24 cellular contexts compared by ENCODE assay signal in genomic region chr1:66957938-66958337, GRCh38.
"Had no signal": no experiment of that assay in that cellular context is flagged by ENCODE, and none has a peak within 500 bp of the region (broad histone marks: within the 10 kb centered on the region; RNA-seq: fewer than 3 reads in every experiment).

No MANE protein-coding gene starts in this region.

- DNase-seq: effector CD4-positive, alpha-beta T cell; endodermal cell; erythroblast; foreskin keratinocyte; kidney; left cardiac atrium; left ventricle myocardium inferior; lower lobe of right lung; mesendoderm; naive B cell; nephron progenitor cell; psoas muscle; retina; right lobe of liver; stimulated activated CD4-positive, alpha-beta T cell treated with anti-CD3 and anti-CD28 coated beads, Interleukin-4, amount 100 ng/mL, for 1 hour; stimulated activated CD8-positive, alpha-beta memory T cell treated with anti-CD3 and anti-CD28 coated beads, Interleukin-4, amount 100 ng/mL, for 48 hours; stomach; substantia nigra; transverse colon had no signal

- H3K4me1 ChIP-seq: foreskin keratinocyte, lower lobe of right lung, psoas muscle, right lobe of liver had no signal

- H3K4me3 Mint-ChIP-seq: endodermal cell; naive B cell; nephron progenitor cell; stimulated activated memory B cell treated with anti-CD40 and anti-IgM and Interleukin-4, amounts not matched to agents 10 μg/mL and 1 μg/mL and 100 μg/mL, for 72 hours had no signal

- H3K27ac ChIP-seq: coronary artery, foreskin keratinocyte, hepatocyte, left ventricle myocardium inferior, lower lobe of right lung, psoas muscle, right lobe of liver, stomach, thoracic aorta, transverse colon had no signal

- H3K27me3 Mint-ChIP-seq: naive B cell; stimulated activated memory B cell treated with anti-CD40 and anti-IgM and Interleukin-4, amounts not matched to agents 10 μg/mL and 1 μg/mL and 100 μg/mL, for 72 hours had no signal

- H2AFZ ChIP-seq: hepatocyte had no signal

- H3K4me2 ChIP-seq: hepatocyte had no signal

- H3K27ac Mint-ChIP-seq: endodermal cell; nephron progenitor cell; stimulated activated memory B cell treated with anti-CD40 and anti-IgM and Interleukin-4, amounts not matched to agents 10 μg/mL and 1 μg/mL and 100 μg/mL, for 72 hours had no signal

- H3K27me3 ChIP-seq: foreskin keratinocyte, hepatocyte, right lobe of liver, stomach, transverse colon had no signal

- H3K4me3 ChIP-seq: coronary artery, hepatocyte, left ventricle myocardium inferior, lower lobe of right lung, psoas muscle, right lobe of liver, stomach, thoracic aorta, transverse colon had no signal

- FAIRE-seq: endothelial cell of umbilical vein, kidney had no signal

- ATAC-seq: foreskin keratinocyte; left cardiac atrium; lower lobe of right lung; psoas muscle; right lobe of liver; stimulated activated memory B cell treated with anti-CD40 and anti-IgM and Interleukin-4, amounts not matched to agents 10 μg/mL and 1 μg/mL and 100 μg/mL, for 72 hours had no signal

- H3K9me3 ChIP-seq: left ventricle myocardium inferior, lower lobe of right lung, psoas muscle, right lobe of liver, stomach, thoracic aorta, transverse colon had no signal

- H3K4me1 Mint-ChIP-seq: endodermal cell, nephron progenitor cell had no signal

- H3K9me3 Mint-ChIP-seq: endodermal cell; naive B cell; nephron progenitor cell; stimulated activated memory B cell treated with anti-CD40 and anti-IgM and Interleukin-4, amounts not matched to agents 10 μg/mL and 1 μg/mL and 100 μg/mL, for 72 hours had no signal
